In genomic region chr1:77639557-77640069, GRCh38 we compare ENCODE assay signal across 25 cellular contexts. TPM values are rescaled to one million over a fixed set of nuclear protein-coding genes. Genes with fewer than 3 reads are reported as not detected.
DNase-seq lines count a peak whose midpoint lies in the region; ATAC-seq and TF ChIP-seq lines count a peak whose summit lies in the region.
"Had no signal": no experiment of that assay in that cellular context is flagged by ENCODE, and none has a peak within 500 bp of the region (broad histone marks: within the 10 kb centered on the region; RNA-seq: fewer than 3 reads in every experiment).

No MANE protein-coding gene starts in this region.

- no peak overlapping the region for H3K27ac Mint-ChIP-seq in activated CD4-positive, alpha-beta T cell treated with anti-CD3 and anti-CD28 coated beads for 36 hours

- H3K4me3 ChIP-seq in ACC112 (ENCODE audit: low read depth, low read length) (peak overlapping the region; percentile 10; the same call in 1 of the 2 replicates), RWPE2 (ENCODE audit: severe bottlenecking) (no peak overlapping the region)
- H3K4me3 ChIP-seq: BLaER1, K562, SJSA1 had no signal

- CTCF ChIA-PET in activated CD4-positive, alpha-beta T cell treated with anti-CD3 and anti-CD28 coated beads for 36 hours (lab: Charles Lee) = interaction anchor here (0.7 kb wide), 1 partner anchor 39 kb away, joined by 3 read pairs; no protein-coding TSS in a partner anchor

- peak; percentile 60 for ATAC-seq in activated CD4-positive, alpha-beta T cell treated with anti-CD3 and anti-CD28 coated beads for 36 hours
- no peak for ATAC-seq in RWPE2 (ENCODE audit: low read depth)
- ATAC-seq in HG03045 (IDR thresholded peaks at IDR 0.05; ENCODE audit: unreplicated experiment) = no peak
- ATAC-seq: K562 had no signal

- intact Hi-C loops in activated CD4-positive, alpha-beta T cell treated with anti-CD3 and anti-CD28 coated beads for 36 hours (cut with DNase I, micrococcal nuclease) = no loop called here

- H3K36me3 ChIP-seq in ACC112 (ENCODE audit: insufficient read depth, low read length) = peaks cover 16% of the 10 kb centered on the region
- peaks cover 73% of the 10 kb centered on the region for H3K36me3 ChIP-seq in RWPE2 (ENCODE audit: low read depth)

- peaks cover 54% of the 10 kb centered on the region for H3K79me2 ChIP-seq in ACC112 (ENCODE audit: control insufficient read depth, insufficient read depth, low read length, unreplicated experiment)

- POLR2A ChIA-PET in activated CD4-positive, alpha-beta T cell treated with anti-CD3 and anti-CD28 coated beads for 36 hours (lab: Charles Lee) = interaction anchor here (0.7 kb wide), 1 partner anchor 140 kb away, joined by 9 read pairs; no protein-coding TSS in a partner anchor

- no peaks in the 10 kb centered on the region for H3K9me3 ChIP-seq in RWPE2 (ENCODE audit: severe bottlenecking)
- H3K9me3 ChIP-seq: BLaER1, SJSA1 had no signal

- H3K4me1 ChIP-seq in ACC112 (ENCODE audit: control insufficient read depth, insufficient read depth, low read length, unreplicated experiment) = peaks cover 16% of the 10 kb centered on the region
- H3K4me1 ChIP-seq in RWPE2 (ENCODE audit: insufficient read depth, poor library complexity, severe bottlenecking) = peaks cover 32% of the 10 kb centered on the region
- H3K4me1 ChIP-seq: BLaER1 had no signal

- H3K4me3 Mint-ChIP-seq in activated CD4-positive, alpha-beta T cell treated with anti-CD3 and anti-CD28 coated beads for 36 hours = no peak overlapping the region
- H3K4me3 Mint-ChIP-seq: CD4-positive, CD25-positive, alpha-beta regulatory T cell had no signal

- H3K27me3 Mint-ChIP-seq in activated CD4-positive, alpha-beta T cell treated with anti-CD3 and anti-CD28 coated beads for 36 hours = no peaks in the 10 kb centered on the region
- H3K27me3 Mint-ChIP-seq: CD4-positive, CD25-positive, alpha-beta regulatory T cell had no signal

- H3K9me3 Mint-ChIP-seq in activated CD4-positive, alpha-beta T cell treated with anti-CD3 and anti-CD28 coated beads for 36 hours (ENCODE audit: low read depth) = no peaks in the 10 kb centered on the region

- peaks cover 10% of the 10 kb centered on the region for H3K4me1 Mint-ChIP-seq in activated CD4-positive, alpha-beta T cell treated with anti-CD3 and anti-CD28 coated beads for 36 hours

- H3K27me3 ChIP-seq in ACC112 (ENCODE audit: insufficient read depth, low read length) (no peaks in the 10 kb centered on the region), RWPE2 (ENCODE audit: insufficient read depth, poor library complexity, severe bottlenecking) (no peaks in the 10 kb centered on the region)
- H3K27me3 ChIP-seq: BLaER1, SJSA1 had no signal

- no peak for DNase-seq in activated CD4-positive, alpha-beta T cell treated with anti-CD3 and anti-CD28 coated beads for 36 hours
- no peak for DNase-seq in activated CD4-positive, alpha-beta T cell treated with anti-CD3 and anti-CD28 coated beads, Interleukin-2, amount 50 U/mL, for 4 hours
- DNase-seq in RWPE2 (ENCODE audit: low spot score) (no peak), epithelial cell of prostate (ENCODE audit: low read depth, low spot score) (no peak), NCI-H1436 (lab: John Stamatoyannopoulos, UW) (no peak), NCI-H510A (lab: John Stamatoyannopoulos, UW) (no peak)
- DNase-seq: 8988T; DMS153; DND-41; Kasumi-1; MV-4-11; NCI-H1105; NCI-H146; NCI-H1930; NCI-H2107; NCI-H524 treated with DMSO at 0.1 percent for 48 hours; NCI-H82; NK-92 treated with Interleukin-12 subunit alpha and Interleukin-12 subunit beta, amount 100 ng/mL, for 24 hours; Right ventricle myocardium superior had no signal

- peak overlapping the region; percentile 31; the same call in 1 of the 2 replicates for H3K27ac ChIP-seq in ACC112 (ENCODE audit: low read depth, low read length)
- H3K27ac ChIP-seq in RWPE2 (ENCODE audit: poor library complexity, severe bottlenecking) = peak overlapping the region; percentile 55
- peak overlapping the region; percentile 27 for H3K27ac ChIP-seq in epithelial cell of prostate
- H3K27ac ChIP-seq: BLaER1, SJSA1 had no signal

- TF ChIP-seq CTCF in RWPE2 (IDR thresholded peaks at IDR 0.05; ENCODE audit: poor library complexity, severe bottlenecking) = peak; percentile 2

- no peak overlapping the region for H2AFZ ChIP-seq in ACC112 (ENCODE audit: low read length, unreplicated experiment)

- H3K36me3 Mint-ChIP-seq in activated CD4-positive, alpha-beta T cell treated with anti-CD3 and anti-CD28 coated beads for 36 hours (ENCODE audit: low read depth) = peaks cover 22% of the 10 kb centered on the region

RNA-seq across cellular contexts. Expression of gene ZZZ3, which starts 42.8 kb away (rescaled TPM):
- 10 to 100 TPM; 40.2 to 40.5 TPM for total RNA-seq in activated CD4-positive, alpha-beta T cell treated with anti-CD3 and anti-CD28 coated beads for 36 hours
